29 cellular contexts compared by ENCODE assay signal in genomic region chr1:239321877-239322276, GRCh38.
"Had no signal": no experiment of that assay in that cellular context is flagged by ENCODE, and none has a peak within 500 bp of the region (broad histone marks: within the 10 kb centered on the region; RNA-seq: fewer than 3 reads in every experiment).

No MANE protein-coding gene starts in this region.

- H3K4me3 ChIP-seq: cardiac muscle cell, colonic mucosa, K562, MG63, SJCRH30, SK-N-MC had no signal

- H3K4me3 Mint-ChIP-seq: activated CD4-positive, alpha-beta T cell treated with anti-CD3 and anti-CD28 coated beads, Interleukin-2, amount 10 ng/mL, durations not matched to agents 24 days and 14 days; activated CD8-positive, alpha-beta T cell treated with anti-CD3 and anti-CD28 coated beads for 36 hours; activated naive CD8-positive, alpha-beta T cell treated with anti-CD3 and anti-CD28 coated beads for 36 hours; activated T-cell treated with anti-CD3 and anti-CD28 coated beads, Interleukin-2, amount 50 U/mL, for 72 hours; activated T-helper 17 cell treated with anti-CD3 and anti-CD28 coated beads, Interleukin-2, amount 50 U/mL, for 72 hours; central memory CD8-positive, alpha-beta T cell had no signal

- H3K4me1 Mint-ChIP-seq: activated CD4-positive, alpha-beta T cell treated with anti-CD3 and anti-CD28 coated beads, Interleukin-2, amount 10 ng/mL, durations not matched to agents 24 days and 14 days; activated naive CD8-positive, alpha-beta T cell treated with anti-CD3 and anti-CD28 coated beads for 36 hours; activated T-helper 17 cell treated with anti-CD3 and anti-CD28 coated beads, Interleukin-2, amount 50 U/mL, for 72 hours; central memory CD8-positive, alpha-beta T cell had no signal

- ATAC-seq: activated CD8-positive, alpha-beta T cell treated with anti-CD3 and anti-CD28 coated beads for 36 hours; activated T-cell treated with anti-CD3 and anti-CD28 coated beads, Interleukin-2, amount 50 U/mL, for 72 hours; activated T-helper 17 cell treated with anti-CD3 and anti-CD28 coated beads, Interleukin-2, amount 50 U/mL, for 72 hours; K562; Panc1 had no signal

- FAIRE-seq: K562 had no signal

- H3K36me3 Mint-ChIP-seq: activated naive CD8-positive, alpha-beta T cell treated with anti-CD3 and anti-CD28 coated beads for 36 hours had no signal

- H3K27ac Mint-ChIP-seq: activated CD4-positive, alpha-beta T cell treated with anti-CD3 and anti-CD28 coated beads, Interleukin-2, amount 10 ng/mL, durations not matched to agents 24 days and 14 days; activated CD8-positive, alpha-beta T cell treated with anti-CD3 and anti-CD28 coated beads for 36 hours; activated naive CD8-positive, alpha-beta T cell treated with anti-CD3 and anti-CD28 coated beads for 36 hours; activated T-cell treated with anti-CD3 and anti-CD28 coated beads, Interleukin-2, amount 50 U/mL, for 72 hours; activated T-helper 17 cell treated with anti-CD3 and anti-CD28 coated beads, Interleukin-2, amount 50 U/mL, for 72 hours had no signal

- H3K27ac ChIP-seq: cardiac muscle cell, colonic mucosa, SJCRH30, SK-N-MC had no signal

- H3K9me3 Mint-ChIP-seq: activated CD4-positive, alpha-beta T cell treated with anti-CD3 and anti-CD28 coated beads, Interleukin-2, amount 10 ng/mL, durations not matched to agents 24 days and 14 days; activated CD8-positive, alpha-beta T cell treated with anti-CD3 and anti-CD28 coated beads for 36 hours; activated naive CD8-positive, alpha-beta T cell treated with anti-CD3 and anti-CD28 coated beads for 36 hours; activated T-cell treated with anti-CD3 and anti-CD28 coated beads, Interleukin-2, amount 50 U/mL, for 72 hours; activated T-helper 17 cell treated with anti-CD3 and anti-CD28 coated beads, Interleukin-2, amount 50 U/mL, for 72 hours had no signal

- H3K9me3 ChIP-seq: colonic mucosa, MG63, SJCRH30 had no signal

- H3K4me1 ChIP-seq: colonic mucosa, SJCRH30 had no signal

- H3K27me3 Mint-ChIP-seq: activated CD4-positive, alpha-beta T cell treated with anti-CD3 and anti-CD28 coated beads, Interleukin-2, amount 10 ng/mL, durations not matched to agents 24 days and 14 days; central memory CD8-positive, alpha-beta T cell had no signal

- H3K36me3 ChIP-seq: cardiac muscle cell, colonic mucosa, MG63, SJCRH30 had no signal

- H3K27me3 ChIP-seq: cardiac muscle cell, colonic mucosa, SJCRH30 had no signal

- DNase-seq: activated CD4-positive, alpha-beta T cell treated with anti-CD3 and anti-CD28 coated beads, Interleukin-2, amount 10 ng/mL, durations not matched to agents 24 days and 14 days; activated CD4-positive, alpha-beta T cell treated with anti-CD3 and anti-CD28 coated beads, Interleukin-2, amount 50 U/mL, for 4 hours; activated CD8-positive, alpha-beta T cell treated with anti-CD3 and anti-CD28 coated beads for 36 hours; activated effector memory CD4-positive, alpha-beta T cell treated with anti-CD3 and anti-CD28 coated beads, Interleukin-2, amount 50 U/mL, for 16 hours; activated naive CD4-positive, alpha-beta T cell; activated naive CD4-positive, alpha-beta T cell treated with anti-CD3 and anti-CD28 coated beads, Interleukin-2, amount 50 U/mL, for 16 hours; activated naive CD8-positive, alpha-beta T cell treated with anti-CD3 and anti-CD28 coated beads for 36 hours; activated T-cell treated with anti-CD3 and anti-CD28 coated beads, Interleukin-2, amount 50 U/mL, for 1 hour; activated T-cell treated with anti-CD3 and anti-CD28 coated beads, Interleukin-2, amount 50 U/mL, for 72 hours; amniotic stem cell; aorta; colonic mucosa; MG63; NCI-H1048; NCI-H146; NCI-H187 treated with DMSO at 0.1 percent for 48 hours; NCI-H2171 treated with DMSO at 0.1 percent for 48 hours; NCI-H2227 treated with DMSO at 0.1 percent for 48 hours; NCI-H446; NCI-H524 treated with DMSO at 0.1 percent for 48 hours; SHP77; SJCRH30; T1000 had no signal
